Comparison of ENCODE assay signal across 8 cellular contexts in the genomic region with DNA sequence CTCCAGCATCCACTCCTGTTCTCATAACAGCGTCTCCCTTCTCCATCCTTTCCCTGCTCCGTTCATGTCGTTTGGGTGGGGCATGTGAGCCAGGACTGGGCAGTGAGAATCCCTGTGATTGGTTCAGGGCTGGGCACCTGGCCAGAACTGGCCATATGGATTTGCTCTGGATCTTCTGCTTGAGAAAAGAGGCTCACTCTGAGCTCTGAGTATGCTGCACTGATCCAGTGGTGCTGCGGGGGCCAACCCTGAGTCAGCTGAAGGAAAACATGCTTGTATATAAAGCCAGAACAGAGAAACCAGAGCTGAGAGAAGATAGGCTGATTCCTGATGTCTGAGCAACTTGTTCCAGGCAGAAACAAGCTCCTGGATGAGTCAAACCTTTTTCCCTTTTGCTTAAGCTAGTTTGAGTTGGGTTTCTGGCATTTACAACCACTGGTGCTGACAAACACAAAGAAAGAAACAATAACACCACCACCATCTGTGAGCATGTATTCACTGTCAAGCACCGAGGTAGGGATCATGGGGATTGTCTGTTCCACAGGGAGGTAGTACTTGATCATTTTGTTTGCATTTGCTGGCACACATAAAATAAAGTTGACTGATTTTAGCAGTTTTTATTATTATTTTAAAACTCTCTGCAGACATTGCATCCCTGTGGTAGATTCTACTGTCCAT. TPM values are rescaled to one million over a fixed set of nuclear protein-coding genes. Genes with fewer than 3 reads are reported as not detected.
DNase-seq lines count a peak whose midpoint lies in the region; ATAC-seq and TF ChIP-seq lines count a peak whose summit lies in the region.

No MANE protein-coding gene starts in this region.

- DNase-seq in EL (peak; percentile 87), NCI-H2227 (lab: John Stamatoyannopoulos, UW; ENCODE audit: unreplicated experiment) (peak; percentile 34), choroid plexus epithelial cell (ENCODE audit: low read depth) (peak; percentile 91), mesendoderm (no peak), KG1 (lab: John Stamatoyannopoulos, UW) (no peak)
- no peak for DNase-seq in stimulated activated naive B cell treated with anti-CD40 and anti-IgM and Interleukin-4, amounts not matched to agents 10 μg/mL and 1 μg/mL and 100 μg/mL, for 72 hours

- H2BK15ac ChIP-seq in mesendoderm (replicated peaks; ENCODE audit: low read depth), result no peak overlapping the region

- no CpG with 5 or more reads among the region's 5 CpGs for WGBS in mesendoderm (ENCODE audit: extremely low coverage, insufficient coverage, low lambda C conversion rate)

- no peak overlapping the region for H2AK5ac ChIP-seq in mesendoderm (ENCODE audit: low read length)

- no peak overlapping the region for H4K5ac ChIP-seq in mesendoderm (ENCODE audit: low read length)

- H3K36me3 ChIP-seq in muscle layer of duodenum (ENCODE audit: control insufficient read depth in 1 of 2, insufficient read depth in 2 of 2, low read length in 2 of 2) (no peaks in the 10 kb centered on the region), mesendoderm (ENCODE audit: control insufficient read depth, insufficient read depth, low read length) (no peaks in the 10 kb centered on the region)

- H3K23ac ChIP-seq in mesendoderm (ENCODE audit: low read length), result no peak overlapping the region

- peaks cover 0 to 11% of the 10 kb centered on the region in 2 donors for H3K4me1 ChIP-seq in muscle layer of duodenum (ENCODE audit: control insufficient read depth in 1 of 2, insufficient read depth in 2 of 2, low read length in 2 of 2)
- no peaks in the 10 kb centered on the region for H3K4me1 ChIP-seq in mesendoderm (ENCODE audit: control insufficient read depth, low read depth, low read length)

- no peak overlapping the region for H3K18ac ChIP-seq in mesendoderm (ENCODE audit: low read length)

- no peak for ATAC-seq in GM21515 (IDR thresholded peaks at IDR 0.05; ENCODE audit: unreplicated experiment)
- no peak for ATAC-seq in stimulated activated naive B cell treated with anti-CD40 and anti-IgM and Interleukin-4, amounts not matched to agents 10 μg/mL and 1 μg/mL and 100 μg/mL, for 72 hours (replicated peaks)

- H3K27ac Mint-ChIP-seq in stimulated activated naive B cell treated with anti-CD40 and anti-IgM and Interleukin-4, amounts not matched to agents 10 μg/mL and 1 μg/mL and 100 μg/mL, for 72 hours, result no peak overlapping the region

- H3K4me2 ChIP-seq in mesendoderm (ENCODE audit: low read length), result no peak overlapping the region

- H3K79me1 ChIP-seq in mesendoderm (ENCODE audit: low read length), result no peaks in the 10 kb centered on the region

- no peaks in the 10 kb centered on the region for H3K27me3 Mint-ChIP-seq in stimulated activated naive B cell treated with anti-CD40 and anti-IgM and Interleukin-4, amounts not matched to agents 10 μg/mL and 1 μg/mL and 100 μg/mL, for 72 hours

- no peak overlapping the region for H3K4me3 Mint-ChIP-seq in stimulated activated naive B cell treated with anti-CD40 and anti-IgM and Interleukin-4, amounts not matched to agents 10 μg/mL and 1 μg/mL and 100 μg/mL, for 72 hours

- H3K56ac ChIP-seq in mesendoderm (ENCODE audit: low read length), result no peak overlapping the region

- H3K4ac ChIP-seq in mesendoderm (ENCODE audit: low read depth, low read length), result no peak overlapping the region

- peak overlapping the region; percentile 12 for H3K27ac ChIP-seq in muscle layer of duodenum (ENCODE audit: low read length)
- H3K27ac ChIP-seq in mesendoderm (ENCODE audit: low read depth, low read length), result no peak overlapping the region

- TF ChIP-seq CTCF in choroid plexus epithelial cell (conservative IDR thresholded peaks at IDR 0.05; ENCODE audit: low read depth, low read length), result no peak

- no peak overlapping the region for H4K8ac ChIP-seq in mesendoderm (ENCODE audit: low read depth, low read length)

- no peaks in the 10 kb centered on the region for H3K9me3 Mint-ChIP-seq in stimulated activated naive B cell treated with anti-CD40 and anti-IgM and Interleukin-4, amounts not matched to agents 10 μg/mL and 1 μg/mL and 100 μg/mL, for 72 hours

- H3K27me3 ChIP-seq in muscle layer of duodenum (ENCODE audit: low read depth, low read length) (no peaks in the 10 kb centered on the region), mesendoderm (ENCODE audit: insufficient read depth, low read length, poor library complexity) (no peaks in the 10 kb centered on the region)

- H3K36me3 Mint-ChIP-seq in stimulated activated naive B cell treated with anti-CD40 and anti-IgM and Interleukin-4, amounts not matched to agents 10 μg/mL and 1 μg/mL and 100 μg/mL, for 72 hours, result no peaks in the 10 kb centered on the region

- no peak overlapping the region for H2BK120ac ChIP-seq in mesendoderm (ENCODE audit: low read depth, low read length)

- H3K4me3 ChIP-seq in choroid plexus epithelial cell (ENCODE audit: low read depth, low read length), result no peak overlapping the region
- H3K4me3 ChIP-seq in muscle layer of duodenum (ENCODE audit: low read depth in 1 of 2, low read length in 2 of 2), result no peak overlapping the region
- H3K4me3 ChIP-seq in mesendoderm (ENCODE audit: low read length), result no peak overlapping the region

- peaks cover 4 to 7% of the 10 kb centered on the region in 2 donors for H3K4me1 Mint-ChIP-seq in stimulated activated naive B cell treated with anti-CD40 and anti-IgM and Interleukin-4, amounts not matched to agents 10 μg/mL and 1 μg/mL and 100 μg/mL, for 72 hours

- no peaks in the 10 kb centered on the region for H3K79me2 ChIP-seq in mesendoderm (ENCODE audit: control insufficient read depth, insufficient read depth, low read length)

- no peaks in the 10 kb centered on the region for H3K9me3 ChIP-seq in muscle layer of duodenum (ENCODE audit: control insufficient read depth in 1 of 2, low read length in 2 of 2)

- no peak overlapping the region for H3K9ac ChIP-seq in mesendoderm (ENCODE audit: low read length)

- H2BK5ac ChIP-seq in mesendoderm (ENCODE audit: low read length), result no peak overlapping the region

RNA-seq across cellular contexts. Expression of gene HPD, which starts 14.0 kb away (rescaled TPM):
- polyA plus RNA-seq in mesendoderm (2013, experiment 1 of 2), result 0.46 TPM
- polyA plus RNA-seq in mesendoderm (2013, experiment 2 of 2), result 0.42 TPM

RNA-seq across cellular contexts. Expression of gene PSMD9, which starts 15.9 kb away (rescaled TPM):
- 34.3 TPM for polyA plus RNA-seq in mesendoderm (2013, experiment 1 of 2)
- 32.3 TPM for polyA plus RNA-seq in mesendoderm (2013, experiment 2 of 2)

RNA-seq across cellular contexts. Expression of gene CFAP251, which starts 45.7 kb away (rescaled TPM):
- polyA plus RNA-seq in mesendoderm (2013, experiment 1 of 2), result 2.6 TPM
- 3.0 TPM for polyA plus RNA-seq in mesendoderm (2013, experiment 2 of 2)

Comparison
In these comparisons a context has a peak if more than half of its experiments do, and no peak if none do; other contexts are left out.
1. DNase-seq: peak in EL (single experiment), NCI-H2227 (single experiment) and choroid plexus epithelial cell (single experiment); none in mesendoderm (single experiment), KG1 (single experiment) and stimulated activated naive B cell treated with anti-CD40 and anti-IgM and Interleukin-4, amounts not matched to agents 10 μg/mL and 1 μg/mL and 100 μg/mL, for 72 hours (single experiment).